11 cellular contexts compared by ENCODE assay signal in genomic region chr19:49855277-49855675, GRCh38. TPM values are rescaled to one million over a fixed set of nuclear protein-coding genes. Genes with fewer than 3 reads are reported as not detected.
DNase-seq lines count a peak whose midpoint lies in the region; ATAC-seq and TF ChIP-seq lines count a peak whose summit lies in the region.
"Had no signal": no experiment of that assay in that cellular context is flagged by ENCODE, and none has a peak within 500 bp of the region (broad histone marks: within the 10 kb centered on the region; RNA-seq: fewer than 3 reads in every experiment).

No MANE protein-coding gene starts in this region.

- H3K4me1 ChIP-seq in HEK293 (ENCODE audit: control insufficient read depth, insufficient read depth, low read length): peaks cover 15% of the 10 kb centered on the region; the same call in 1 of the 2 replicates

- CTCF ChIA-PET in HEK293 (lab: Yijun Ruan, JAX) (interaction anchor here (0.5 kb wide), 1 partner anchor 103 kb away, joined by 3 read pairs; no protein-coding TSS in a partner anchor), WTC11 (lab: Charles Lee) (no interaction called here)

- no peak for ATAC-seq in WTC11

- 0 out of 2 replicates have a peak overlapping the region, but pooled peaks have one; percentile 43 for H3K27ac ChIP-seq in HEK293 (ENCODE audit: extremely low read depth, low read depth, low read length)
- H3K27ac ChIP-seq: epithelial cell of prostate, tibial artery had no signal

- H3K9me3 Mint-ChIP-seq in WTC11 (no peaks in the 10 kb centered on the region), neural crest cell (no peaks in the 10 kb centered on the region)

- H3K4me3 Mint-ChIP-seq in WTC11 (no peak overlapping the region), neural crest cell (peak overlapping the region; percentile 83)

- POLR2A ChIA-PET in HEK293 (lab: Yijun Ruan, JAX): interaction anchor here (8.8 kb wide), 1 partner anchor 9 kb away, joined by 128 read pairs; the partner anchor contains the start of gene PNKP
- POLR2A ChIA-PET in WTC11 (lab: Charles Lee): no interaction called here

- DNase-seq in WTC11 (ENCODE audit: low spot score) (no peak), neural crest cell (ENCODE audit: low read depth, low spot score) (no peak), CD1c-positive myeloid dendritic cell (ENCODE audit: extremely low spot score) (no peak)
- no peak for DNase-seq in stimulated activated CD4-positive, alpha-beta T cell treated with anti-CD3 and anti-CD28 coated beads, Interleukin-12 subunit alpha, Interleukin-12 subunit beta, amount 100 ng/mL, for 4 hours
- DNase-seq: activated CD4-positive, alpha-beta T cell treated with anti-CD3 and anti-CD28 coated beads, Interleukin-2, amount 50 U/mL, for 48 hours; activated gamma-delta T cell treated with Interleukin-2 at 50 U/mL for 16 hours; NCI-H1092; OCI-M1 had no signal

- peaks cover 3% of the 10 kb centered on the region; the same call in 1 of the 2 replicates for H3K27me3 Mint-ChIP-seq in WTC11 (ENCODE audit: low read depth)
- H3K27me3 Mint-ChIP-seq in neural crest cell (ENCODE audit: low read depth): peaks cover 31% of the 10 kb centered on the region

- H3K36me3 Mint-ChIP-seq in WTC11 (peaks cover 23% of the 10 kb centered on the region), neural crest cell (ENCODE audit: low read depth) (peaks cover 10% of the 10 kb centered on the region)

- H3K4me1 Mint-ChIP-seq in WTC11 (peaks cover 15% of the 10 kb centered on the region), neural crest cell (peaks cover 19% of the 10 kb centered on the region)

- TF ChIP-seq CTCF in HEK293 (tag by site-specific recombination; IDR thresholded peaks at IDR 0.05) (no peak), WTC11 (IDR thresholded peaks at IDR 0.05) (no peak), neural crest cell (conservative IDR thresholded peaks at IDR 0.05) (no peak)

- peak overlapping the region; percentile 57; the same call in 1 of the 2 replicates for H3K27ac Mint-ChIP-seq in WTC11
- H3K27ac Mint-ChIP-seq in neural crest cell (ENCODE audit: unreplicated experiment): peak overlapping the region; percentile 75

- no peaks in the 10 kb centered on the region for H3K9me3 ChIP-seq in HEK293 (ENCODE audit: control insufficient read depth, insufficient read depth, low read depth, low read length)
- H3K9me3 ChIP-seq: tibial artery had no signal

- H3K4me3 ChIP-seq in HEK293 (ENCODE audit: low read depth, low read length): no peak overlapping the region
- H3K4me3 ChIP-seq: tibial artery had no signal

- H3K36me3 ChIP-seq in HEK293 (ENCODE audit: control insufficient read depth in 2 of 2, insufficient read depth in 1 of 2, low read length in 2 of 2): peaks cover 10 to 61% of the 10 kb centered on the region in 2 experiments

TF ChIP-seq in HEK293, 187 proteins besides CTCF, POLR2A, EP300 and RAD21 (continues in another document):
- no peak for TF ChIP-seq YY1 (tag by site-specific recombination; IDR thresholded peaks at IDR 0.05)
- 0 out of 2 replicates have a peak, but pooled peaks have one; percentile 42 for TF ChIP-seq KLF7 (tag by site-specific recombination; IDR thresholded peaks at IDR 0.05; ENCODE audit: borderline replicate concordance)
- no peak for TF ChIP-seq ZBTB49 (tag by site-specific recombination; IDR thresholded peaks at IDR 0.05; ENCODE audit: low read depth)
- no peak for TF ChIP-seq ZNF302 (tag by site-specific recombination; IDR thresholded peaks at IDR 0.05; ENCODE audit: low read depth)
- TF ChIP-seq GLI2 (tag by site-specific recombination; IDR thresholded peaks at IDR 0.05; ENCODE audit: borderline replicate concordance, low read depth): no peak

TF ChIP-seq in WTC11, 78 proteins besides CTCF, POLR2A, EP300 and RAD21:
- no peak for TF ChIP-seq EMX1 (CRISPR knock-in tag; IDR thresholded peaks at IDR 0.05)
- TF ChIP-seq ZNF423 (CRISPR knock-in tag; IDR thresholded peaks at IDR 0.05): no peak
- no peak for TF ChIP-seq ERG (CRISPR knock-in tag; IDR thresholded peaks at IDR 0.05)
- no peak for TF ChIP-seq MXD4 (CRISPR knock-in tag; IDR thresholded peaks at IDR 0.05; ENCODE audit: borderline replicate concordance)

RNA-seq across cellular contexts. Expression of gene PTOV1, which starts 4.3 kb away (rescaled TPM):
- total RNA-seq in WTC11 (2021): 296 to 316 TPM (median 306 TPM) in 3 replicates
- total RNA-seq in neural crest cell: 453 and 466 TPM in 2 replicates

RNA-seq across cellular contexts. Expression of gene PNKP, which starts 12.1 kb away (rescaled TPM):
- total RNA-seq in WTC11 (2021) (133 to 146 TPM (median 142 TPM) in 3 replicates), neural crest cell (131 and 135 TPM in 2 replicates)

RNA-seq across cellular contexts. Expression of gene AKT1S1, which starts 21.9 kb away (rescaled TPM):
- total RNA-seq in WTC11 (2021) (41.9 to 47.8 TPM (median 46.5 TPM) in 3 replicates), neural crest cell (38.6 and 39.6 TPM in 2 replicates)

RNA-seq across cellular contexts. Expression of gene TBC1D17, which starts 22.2 kb away (rescaled TPM):
- total RNA-seq in WTC11 (2021) (44.4 to 52.8 TPM (median 46.7 TPM) in 3 replicates), neural crest cell (30.5 and 34.5 TPM in 2 replicates)

RNA-seq across cellular contexts. Expression of gene MED25, which starts 37.2 kb away (rescaled TPM):
- 80.2 to 81.2 TPM (median 81.2 TPM) in 3 replicates for total RNA-seq in WTC11 (2021)
- total RNA-seq in neural crest cell: 80.8 and 85.4 TPM in 2 replicates
